ENCODE assay signal across 1 cellular context in genomic region chr20:22411568-22412450, GRCh38.
TF ChIP-seq lines count a peak whose summit lies in the region.

No MANE protein-coding gene starts in this region.

TF ChIP-seq in HepG2, 621 proteins besides CTCF, POLR2A, EP300 and RAD21 (continued from another document and continues in another):
- TF ChIP-seq ZNF281 (CRISPR knock-in tag; IDR thresholded peaks at IDR 0.05; ENCODE audit: borderline replicate concordance) (peak; percentile 75; the same call in 1 of the 2 replicates), MAZ (IDR thresholded peaks at IDR 0.05; ENCODE audit: borderline replicate concordance, low read depth, low read length) (no peak), MAZ (CRISPR knock-in tag; IDR thresholded peaks at IDR 0.05; ENCODE audit: low read depth) (0 out of 2 replicates have a peak, but pooled peaks have one; percentile 20), ZMYM2 (CRISPR knock-in tag; IDR thresholded peaks at IDR 0.05) (0 out of 2 replicates have a peak, but pooled peaks have one; percentile 19), SOX13 (IDR thresholded peaks at IDR 0.05) (no peak), SOX13 (CRISPR knock-in tag; conservative IDR thresholded peaks at IDR 0.05 in 1 of 2, IDR thresholded peaks at IDR 0.05 in 1 of 2) (peak in 1 of 2 experiments; percentile 71; a peak in 2 of 4 replicates), ZBTB37 (CRISPR knock-in tag; IDR thresholded peaks at IDR 0.05) (no peak), ZFY (CRISPR knock-in tag; IDR thresholded peaks at IDR 0.05) (peak; percentile 65), ZNF326 (CRISPR knock-in tag; IDR thresholded peaks at IDR 0.05; ENCODE audit: borderline replicate concordance) (no peak), HOXA3 (CRISPR knock-in tag; IDR thresholded peaks at IDR 0.05) (no peak; the same call in 1 of the 2 replicates), TEAD2 (CRISPR knock-in tag; IDR thresholded peaks at IDR 0.05) (no peak), ARID5B (CRISPR knock-in tag; IDR thresholded peaks at IDR 0.05) (peak; percentile 83; the same call in 1 of the 2 replicates), ZNF574 (CRISPR knock-in tag; IDR thresholded peaks at IDR 0.05) (peak; percentile 40; the same call in 1 of the 2 replicates), IKZF1 (IDR thresholded peaks at IDR 0.05) (no peak), ZNF800 (CRISPR knock-in tag; IDR thresholded peaks at IDR 0.05) (no peak), THYN1 (CRISPR knock-in tag; IDR thresholded peaks at IDR 0.05; ENCODE audit: borderline replicate concordance, low read depth) (no peak), ZNF224 (CRISPR knock-in tag; IDR thresholded peaks at IDR 0.05) (0 out of 2 replicates have a peak, but pooled peaks have one; percentile 74), ARHGAP35 (CRISPR knock-in tag; IDR thresholded peaks at IDR 0.05; ENCODE audit: borderline replicate concordance) (no peak), ZNF567 (CRISPR knock-in tag; IDR thresholded peaks at IDR 0.05; ENCODE audit: borderline replicate concordance) (0 out of 2 replicates have a peak, but pooled peaks have one; percentile 83), NONO (IDR thresholded peaks at IDR 0.05) (no peak), NONO (CRISPR knock-in tag; conservative IDR thresholded peaks at IDR 0.05) (0 out of 2 replicates have a peak, but pooled peaks have one; percentile 56), ZNF446 (CRISPR knock-in tag; IDR thresholded peaks at IDR 0.05) (no peak), ASH2L (IDR thresholded peaks at IDR 0.05; ENCODE audit: insufficient read length, low read depth, low read length) (peak; percentile 95), KLF15 (CRISPR knock-in tag; IDR thresholded peaks at IDR 0.05; ENCODE audit: borderline replicate concordance) (no peak), AGO2 (optimal IDR thresholded peaks at IDR 0.05; ENCODE audit: low read depth, low read length) (no peak), BRCA1 (CRISPR knock-in tag; IDR thresholded peaks at IDR 0.05) (no peak), RELA (CRISPR knock-in tag; IDR thresholded peaks at IDR 0.05) (no peak), ZBTB7B (CRISPR knock-in tag; IDR thresholded peaks at IDR 0.05) (peak; percentile 67), ZNF7 (CRISPR knock-in tag; IDR thresholded peaks at IDR 0.05) (no peak), SSRP1 (CRISPR knock-in tag; IDR thresholded peaks at IDR 0.05) (peak; percentile 82), ZNF207 (IDR thresholded peaks at IDR 0.05; ENCODE audit: borderline replicate concordance) (no peak), GABPB1 (CRISPR knock-in tag; IDR thresholded peaks at IDR 0.05) (peak; percentile 58; the same call in 1 of the 2 replicates), STAT5B (CRISPR knock-in tag; IDR thresholded peaks at IDR 0.05) (0 out of 2 replicates have a peak, but pooled peaks have one; percentile 21), AHDC1 (CRISPR knock-in tag; IDR thresholded peaks at IDR 0.05; ENCODE audit: borderline replicate concordance) (peak; percentile 59; the same call in 1 of the 2 replicates)
- TF ChIP-seq, protein P1, sequence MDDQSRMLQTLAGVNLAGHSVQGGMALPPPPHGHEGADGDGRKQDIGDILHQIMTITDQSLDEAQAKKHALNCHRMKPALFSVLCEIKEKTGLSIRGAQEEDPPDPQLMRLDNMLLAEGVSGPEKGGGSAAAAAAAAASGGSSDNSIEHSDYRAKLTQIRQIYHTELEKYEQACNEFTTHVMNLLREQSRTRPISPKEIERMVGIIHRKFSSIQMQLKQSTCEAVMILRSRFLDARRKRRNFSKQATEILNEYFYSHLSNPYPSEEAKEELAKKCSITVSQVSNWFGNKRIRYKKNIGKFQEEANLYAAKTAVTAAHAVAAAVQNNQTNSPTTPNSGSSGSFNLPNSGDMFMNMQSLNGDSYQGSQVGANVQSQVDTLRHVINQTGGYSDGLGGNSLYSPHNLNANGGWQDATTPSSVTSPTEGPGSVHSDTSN (CRISPR knock-in tag; IDR thresholded peaks at IDR 0.05; ENCODE audit: borderline replicate concordance): no peak
